ENCODE assay signal across 34 cellular contexts in genomic region chr1:22188914-22189313, GRCh38. TPM values are rescaled to one million over a fixed set of nuclear protein-coding genes. Genes with fewer than 3 reads are reported as not detected.
"Had no signal": no experiment of that assay in that cellular context is flagged by ENCODE, and none has a peak within 500 bp of the region (broad histone marks: within the 10 kb centered on the region; RNA-seq: fewer than 3 reads in every experiment).

No MANE protein-coding gene starts in this region.

- H3K9me3 ChIP-seq: adrenal gland, body of pancreas had no signal

- H3K4me1 ChIP-seq: adrenal gland, body of pancreas had no signal

- H3K27me3 ChIP-seq: adrenal gland, body of pancreas had no signal

- H3K36me3 ChIP-seq: adrenal gland had no signal

- FAIRE-seq: astrocyte, TTC549 had no signal

- ATAC-seq: activated CD8-positive, alpha-beta T cell treated with anti-CD3 and anti-CD28 coated beads for 36 hours; activated naive CD4-positive, alpha-beta T cell treated with anti-CD3 and anti-CD28 coated beads, Interleukin-2, amount 50 U/mL, for 72 hours; activated T-cell treated with anti-CD3 and anti-CD28 coated beads, Interleukin-2, amount 50 U/mL, for 4 hours; activated T-cell treated with anti-CD3 and anti-CD28 coated beads, Interleukin-2, amount 50 U/mL, for 72 hours; activated T-helper 17 cell treated with anti-CD3 and anti-CD28 coated beads, Interleukin-2, amount 50 U/mL, for 72 hours; body of pancreas had no signal

- H3K27ac ChIP-seq: adrenal gland, body of pancreas, VCaP had no signal

- H3K4me3 ChIP-seq: adrenal gland, body of pancreas had no signal

- DNase-seq: activated B cell treated with CpG ODN at 0.5 μM for 24 hours; activated CD4-positive, alpha-beta memory T cell treated with anti-CD3 and anti-CD28 coated beads for 36 hours; activated CD4-positive, alpha-beta T cell treated with anti-CD3 and anti-CD28 coated beads for 4 hours; activated CD4-positive, alpha-beta T cell treated with anti-CD3 and anti-CD28 coated beads, Interleukin-2, amount 10 ng/mL, durations not matched to agents 24 days and 14 days; activated CD4-positive, alpha-beta T cell treated with anti-CD3 and anti-CD28 coated beads, Interleukin-2, amount 50 U/mL, for 1 hour; activated CD4-positive, alpha-beta T cell treated with anti-CD3 and anti-CD28 coated beads, Interleukin-2, amount 50 U/mL, for 4 hours; activated CD4-positive, CD25-positive, alpha-beta regulatory T cell treated with anti-CD3 and anti-CD28 coated beads, Interleukin-2, amount 50 U/mL, for 72 hours; activated CD8-positive, alpha-beta memory T cell treated with anti-CD3 and anti-CD28 coated beads, Interleukin-2, amount 50 U/mL, for 4 hours; activated CD8-positive, alpha-beta T cell treated with anti-CD3 and anti-CD28 coated beads for 36 hours; activated effector memory CD4-positive, alpha-beta T cell treated with anti-CD3 and anti-CD28 coated beads, Interleukin-2, amount 50 U/mL, for 16 hours; activated gamma-delta T cell treated with Interleukin-2 at 50 U/mL for 16 hours; activated naive CD4-positive, alpha-beta T cell; activated naive CD4-positive, alpha-beta T cell treated with anti-CD3 and anti-CD28 coated beads for 36 hours; activated naive CD4-positive, alpha-beta T cell treated with anti-CD3 and anti-CD28 coated beads, Interleukin-2, amount 50 U/mL, for 16 hours; activated naive CD8-positive, alpha-beta T cell treated with anti-CD3 and anti-CD28 coated beads for 36 hours; activated T-cell treated with anti-CD3 and anti-CD28 coated beads for 4 hours; activated T-cell treated with anti-CD3 and anti-CD28 coated beads, Interleukin-2, amount 50 U/mL, for 1 hour; activated T-cell treated with anti-CD3 and anti-CD28 coated beads, Interleukin-2, amount 50 U/mL, for 4 hours; activated T-cell treated with anti-CD3 and anti-CD28 coated beads, Interleukin-2, amount 50 U/mL, for 72 hours; adrenal gland; amniotic stem cell; aorta; body of pancreas; central memory CD4-positive, alpha-beta T cell; T-helper 1 cell; T-helper 2 cell; T-helper 9 cell had no signal

RNA-seq across cellular contexts. Expression of gene WNT4, which starts 46.0 kb away (rescaled TPM):
- total RNA-seq: activated CD4-positive, alpha-beta memory T cell treated with anti-CD3 and anti-CD28 coated beads for 36 hours; activated CD4-positive, alpha-beta T cell treated with anti-CD3 and anti-CD28 coated beads, Interleukin-2, amount 10 ng/mL, durations not matched to agents 24 days and 14 days; activated CD8-positive, alpha-beta memory T cell treated with anti-CD3 and anti-CD28 coated beads for 36 hours; activated CD8-positive, alpha-beta T cell treated with anti-CD3 and anti-CD28 coated beads for 36 hours; activated naive CD4-positive, alpha-beta T cell treated with anti-CD3 and anti-CD28 coated beads for 36 hours; activated naive CD4-positive, alpha-beta T cell treated with anti-CD3 and anti-CD28 coated beads, Interleukin-2, amount 50 U/mL, for 72 hours; activated naive CD8-positive, alpha-beta T cell treated with anti-CD3 and anti-CD28 coated beads for 36 hours; activated T-cell treated with anti-CD3 and anti-CD28 coated beads, Interleukin-2, amount 50 U/mL, for 4 hours; activated T-cell treated with anti-CD3 and anti-CD28 coated beads, Interleukin-2, amount 50 U/mL, for 72 hours; activated T-helper 1 cell treated with anti-CD3 and anti-CD28 coated beads, Interleukin-12 subunit alpha, Interleukin-12 subunit beta, Interleukin-2, Interleukin-4 antibody, amounts not matched to agents 30 ng/mL and 10 ng/mL and 1 ng/mL, durations not matched to agents 14 hours and 24 hours and 36 hours; activated T-helper 17 cell treated with anti-CD3 and anti-CD28 coated beads, Interleukin-2, amount 50 U/mL, for 72 hours; aorta had no signal
- polyA plus RNA-seq: aorta had no signal
